8 cellular contexts compared by ENCODE assay signal in the genomic region with DNA sequence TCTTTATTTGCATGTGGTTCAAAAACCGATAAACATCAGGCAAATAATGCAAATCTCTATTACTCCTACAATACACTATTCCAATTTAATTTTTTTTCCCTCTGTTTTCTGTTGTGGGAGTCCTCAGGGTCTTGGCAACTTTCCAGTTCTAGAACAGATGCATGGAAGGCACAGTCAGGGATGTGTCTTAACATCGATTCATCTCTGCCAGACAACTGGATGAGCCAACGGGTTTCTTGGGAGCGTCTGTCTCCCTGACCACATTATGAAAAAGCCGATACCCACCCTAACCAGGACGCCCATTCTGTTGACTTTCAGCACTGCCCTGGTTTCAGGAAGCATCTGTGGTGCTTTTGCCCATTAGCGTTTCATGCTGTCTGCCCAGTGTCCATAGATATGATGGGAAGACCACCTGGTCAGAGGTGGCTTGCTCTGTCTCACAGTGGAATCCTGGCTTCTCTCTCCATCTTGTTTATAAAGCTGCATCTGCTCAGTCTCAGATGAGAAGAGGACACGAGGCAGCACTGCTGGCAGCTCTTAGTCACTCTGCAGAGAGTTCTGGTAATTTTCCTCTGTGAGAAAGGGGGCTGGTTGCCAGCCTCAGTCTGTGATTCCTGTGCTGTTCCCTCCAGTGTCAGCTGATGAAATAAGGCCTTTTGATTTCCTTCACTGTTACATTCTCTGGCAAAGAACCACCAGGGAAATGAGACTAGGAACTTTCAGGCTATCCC. TPM values are rescaled to one million over a fixed set of nuclear protein-coding genes. Genes with fewer than 3 reads are reported as not detected.
DNase-seq lines count a peak whose midpoint lies in the region; ATAC-seq and TF ChIP-seq lines count a peak whose summit lies in the region.

No MANE protein-coding gene starts in this region.

- no peaks in the 10 kb centered on the region for H3K4me1 Mint-ChIP-seq in activated T-cell treated with anti-CD3 and anti-CD28 coated beads, Interleukin-2, amount 50 U/mL, for 72 hours (ENCODE audit: low read depth)

- peaks cover 22% of the 10 kb centered on the region for H3K27me3 Mint-ChIP-seq in activated T-cell treated with anti-CD3 and anti-CD28 coated beads, Interleukin-2, amount 50 U/mL, for 72 hours (ENCODE audit: low read depth)

- H3K36me3 ChIP-seq in adipocyte (ENCODE audit: control insufficient read depth, insufficient read depth, low read length, severe bottlenecking) (no peaks in the 10 kb centered on the region), cardiac muscle cell (no peaks in the 10 kb centered on the region)

- H3K9me3 ChIP-seq in adipocyte (ENCODE audit: control insufficient read depth, low read length) (no peaks in the 10 kb centered on the region), cardiac muscle cell (ENCODE audit: low read depth) (no peaks in the 10 kb centered on the region)

- no peak overlapping the region for H3K4me3 Mint-ChIP-seq in activated T-cell treated with anti-CD3 and anti-CD28 coated beads, Interleukin-2, amount 50 U/mL, for 72 hours

- peak overlapping the region; percentile 70 for H3K4me3 ChIP-seq in adipocyte (ENCODE audit: low read length)
- no peak overlapping the region for H3K4me3 ChIP-seq in cardiac muscle cell

- H3K9ac ChIP-seq in adipocyte (ENCODE audit: low read length): peak overlapping the region; percentile 83

- H3K36me3 Mint-ChIP-seq in activated T-cell treated with anti-CD3 and anti-CD28 coated beads, Interleukin-2, amount 50 U/mL, for 72 hours (ENCODE audit: insufficient read depth in 2 of 2): no peaks in the 10 kb centered on the region

- H3K27ac Mint-ChIP-seq in activated T-cell treated with anti-CD3 and anti-CD28 coated beads, Interleukin-2, amount 50 U/mL, for 72 hours: no peak overlapping the region

- H3K27me3 ChIP-seq in adipocyte (replicated peaks; ENCODE audit: control insufficient read depth, insufficient read depth, low read length) (no peaks in the 10 kb centered on the region), cardiac muscle cell (no peaks in the 10 kb centered on the region)

- no peaks in the 10 kb centered on the region for H3K9me3 Mint-ChIP-seq in activated T-cell treated with anti-CD3 and anti-CD28 coated beads, Interleukin-2, amount 50 U/mL, for 72 hours

- peaks cover 20% of the 10 kb centered on the region for H3K4me1 ChIP-seq in adipocyte (ENCODE audit: control insufficient read depth, insufficient read depth, low read length)
- no peaks in the 10 kb centered on the region for H3K4me1 ChIP-seq in cardiac muscle cell (ENCODE audit: low read depth)

- H3K27ac ChIP-seq in cardiac muscle cell: no peak overlapping the region

- DNase-seq in COR-L47 (lab: John Stamatoyannopoulos, UW) (peak; percentile 18), adipocyte (ENCODE audit: low read depth) (peak; percentile 98), cardiac muscle cell (ENCODE audit: low read depth in 1 of 2, low spot score in 1 of 2) (peak; percentile 24 to 97), posterior vena cava (ENCODE audit: low spot score) (peak; percentile 92), Kasumi-1 (lab: John Stamatoyannopoulos, UW) (no peak), NCI-H1417 treated with DMSO at 0.1 percent for 48 hours (lab: John Stamatoyannopoulos, UW) (no peak)
- DNase-seq in activated T-cell treated with anti-CD3 and anti-CD28 coated beads, Interleukin-2, amount 50 U/mL, for 72 hours: no peak

- no peak for TF ChIP-seq CTCF in cardiac muscle cell (IDR thresholded peaks at IDR 0.05; ENCODE audit: low read depth, low read length)

- no peak for ATAC-seq in activated T-cell treated with anti-CD3 and anti-CD28 coated beads, Interleukin-2, amount 50 U/mL, for 72 hours (replicated peaks in 1 of 2)
- ATAC-seq in HG02798 (IDR thresholded peaks at IDR 0.05; ENCODE audit: poor library complexity, unreplicated experiment): no peak

- intact Hi-C loops in posterior vena cava (cut with DNase I): loop anchor here in 1 of 2 donors (5.0 kb wide), 1 partner anchor 53 kb away; no protein-coding TSS in a partner anchor

RNA-seq across cellular contexts. Expression of a gene that starts 57.9 kb away (rescaled TPM):
- total RNA-seq in cardiac muscle cell: 0.12 and 0.21 TPM in 2 replicates
- 0.71 TPM in 1 of 2 replicates, not detected in the other for polyA plus RNA-seq in cardiac muscle cell
- total RNA-seq in posterior vena cava: 10 to 100 TPM; 21.2 to 23.0 TPM
- total RNA-seq in activated T-cell treated with anti-CD3 and anti-CD28 coated beads, Interleukin-2, amount 50 U/mL, for 72 hours: not detected

Comparison
In these comparisons a context has a peak if more than half of its experiments do, and no peak if none do; other contexts are left out.
1. DNase-seq: peak in COR-L47 (single experiment), adipocyte (single experiment), cardiac muscle cell (2 of 2) and posterior vena cava (single experiment); none in activated T-cell treated with anti-CD3 and anti-CD28 coated beads, Interleukin-2, amount 50 U/mL, for 72 hours (0 of 2), Kasumi-1 (0 of 2) and NCI-H1417 treated with DMSO at 0.1 percent for 48 hours (single experiment).
2. RNA of a gene that starts 57.9 kb away (total RNA-seq): 21.2 to 23.0 TPM in posterior vena cava; 0.12 to 0.21 TPM in cardiac muscle cell and not detected in activated T-cell treated with anti-CD3 and anti-CD28 coated beads, Interleukin-2, amount 50 U/mL, for 72 hours; every median in the first group is over 10 times any median in the second.